In the genomic region with DNA sequence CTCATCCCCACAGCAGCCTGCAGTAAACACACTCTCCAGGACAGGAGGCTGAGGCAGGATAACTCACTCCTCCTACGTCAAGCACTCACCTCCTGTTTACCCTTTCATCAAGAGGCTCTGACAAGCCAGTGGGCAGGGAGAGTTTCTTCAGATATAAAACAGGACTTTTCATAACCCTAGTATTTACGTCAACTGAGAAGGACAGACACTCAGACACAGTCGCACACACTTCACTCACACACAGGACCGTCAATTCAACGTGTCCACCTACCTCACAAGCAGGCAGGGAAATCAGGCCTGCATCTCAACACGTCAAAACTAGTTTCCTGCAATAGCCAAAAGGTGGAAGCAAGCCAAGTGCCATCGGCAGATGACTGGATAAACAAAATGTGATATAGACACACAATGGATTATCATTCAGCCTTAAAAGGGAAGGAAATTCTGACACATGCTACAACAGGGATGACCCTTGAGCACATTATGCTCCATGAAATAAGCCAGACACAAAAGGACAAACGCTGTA, we compare ENCODE assay signal across 8 cellular contexts. TPM values are rescaled to one million over a fixed set of nuclear protein-coding genes. Genes with fewer than 3 reads are reported as not detected.
A peak's percentile ranks its signal among the peaks of the same experiment; 100 is the strongest.
DNase-seq lines count a peak whose midpoint lies in the region; ATAC-seq and TF ChIP-seq lines count a peak whose summit lies in the region.

No MANE protein-coding gene starts in this region.

- peaks cover 100% of the 10 kb centered on the region for H3K4me1 ChIP-seq in Karpas-422 (ENCODE audit: low read length)
- peaks cover 72 to 84% of the 10 kb centered on the region in 2 donors for H3K4me1 ChIP-seq in gastrocnemius medialis

- no peak overlapping the region for H2AFZ ChIP-seq in Karpas-422 (ENCODE audit: low read length)

- peak overlapping the region; percentile 76 for H3K4me2 ChIP-seq in Karpas-422 (ENCODE audit: low read depth, low read length, poor library complexity, severe bottlenecking)

- H3K4me3 ChIP-seq in Karpas-422 (ENCODE audit: low read length) (peak overlapping the region; percentile 39; the same call in 1 of the 2 replicates), gastrocnemius medialis (no peak overlapping the region)

- H3K36me3 Mint-ChIP-seq in effector memory CD8-positive, alpha-beta T cell (ENCODE audit: insufficient read depth) = peaks cover 51% of the 10 kb centered on the region

- intact Hi-C loops in gastrocnemius medialis (cut with DNase I; ENCODE audit: low total_unique reads) = no loop called here

- H3K27ac Mint-ChIP-seq in effector memory CD8-positive, alpha-beta T cell = peak overlapping the region; percentile 87 to 95

- no peak overlapping the region for H3K27ac ChIP-seq in Karpas-422 (ENCODE audit: low read length)
- peak overlapping the region; percentile 68 to 89 (median 72) for H3K27ac ChIP-seq in gastrocnemius medialis

- peaks cover 61 to 94% of the 10 kb centered on the region in 2 donors for H3K4me1 Mint-ChIP-seq in effector memory CD8-positive, alpha-beta T cell (ENCODE audit: low read depth in 2 of 2)

- DNase-seq in Karpas-422 = no peak
- peak in 4 of 5 donors; percentile 44 to 69 (median 60) for DNase-seq in T-helper 1 cell
- no peak for DNase-seq in effector memory CD8-positive, alpha-beta T cell
- DNase-seq in gastrocnemius medialis = no peak
- DNase-seq in hippocampal formation (lab: John Stamatoyannopoulos, UW) = no peak
- DNase-seq in DMS 273 (lab: John Stamatoyannopoulos, UW; ENCODE audit: unreplicated experiment) = no peak
- DNase-seq in NCI-H446 treated with DMSO at 0.1 percent for 48 hours (lab: John Stamatoyannopoulos, UW) = no peak

- in situ Hi-C loops in gastrocnemius medialis (cut with MboI; ENCODE audit: low sequenced_read_pairs in 4 of 4) = no loop called here

- peak; percentile 51 for ATAC-seq in effector memory CD8-positive, alpha-beta T cell (replicated peaks)
- ATAC-seq in gastrocnemius medialis = no peak
- no peak for ATAC-seq in HG03521 (IDR thresholded peaks at IDR 0.05; ENCODE audit: unreplicated experiment)

- no peaks in the 10 kb centered on the region for H3K9me2 ChIP-seq in Karpas-422 (replicated peaks; ENCODE audit: insufficient read depth, low read length)

- H3K27me3 Mint-ChIP-seq in effector memory CD8-positive, alpha-beta T cell = no peaks in the 10 kb centered on the region

- peak in 1 of 2 donors; percentile 19 for TF ChIP-seq POLR2A in gastrocnemius medialis (IDR thresholded peaks at IDR 0.05)

- no peaks in the 10 kb centered on the region for H3K9me3 Mint-ChIP-seq in effector memory CD8-positive, alpha-beta T cell

- no peaks in the 10 kb centered on the region for H3K27me3 ChIP-seq in Karpas-422 (ENCODE audit: low read length)
- no peaks in the 10 kb centered on the region for H3K27me3 ChIP-seq in gastrocnemius medialis

- H4K20me1 ChIP-seq in Karpas-422 (ENCODE audit: insufficient read depth, low read depth, low read length) = peaks cover 10% of the 10 kb centered on the region; the same call in 1 of the 2 replicates

- H3K9me3 ChIP-seq in Karpas-422 (ENCODE audit: low read length) (no peaks in the 10 kb centered on the region), gastrocnemius medialis (no peaks in the 10 kb centered on the region)

- H3K4me3 Mint-ChIP-seq in effector memory CD8-positive, alpha-beta T cell = peak overlapping the region; percentile 26 to 55

- peak overlapping the region; percentile 74 for H3K9ac ChIP-seq in Karpas-422 (ENCODE audit: low read length)

- H3K79me2 ChIP-seq in Karpas-422 (ENCODE audit: low read length) = peaks cover 84% of the 10 kb centered on the region

- peaks cover 30% of the 10 kb centered on the region for H3K36me3 ChIP-seq in Karpas-422 (ENCODE audit: insufficient read depth, low read length)
- no peaks in the 10 kb centered on the region for H3K36me3 ChIP-seq in gastrocnemius medialis

- no peak for TF ChIP-seq CTCF in gastrocnemius medialis (IDR thresholded peaks at IDR 0.05 in 4 of 5, conservative IDR thresholded peaks at IDR 0.05 in 1 of 5)

RNA-seq across cellular contexts. Expression of gene ITPKB, which starts 48.6 kb away (rescaled TPM):
- total RNA-seq in Karpas-422 (2014; rRNA removed; shearing (Covaris generic); ENCODE audit: low replicate concordance) = 79.0 and 132 TPM in 2 replicates
- total RNA-seq in gastrocnemius medialis = 10 to 100 TPM in 1 of 4 donors, 1 to 10 TPM in 3; 7.1 to 13.9 (median 7.8) TPM

Comparison
In these comparisons a context has a peak if more than half of its experiments do, and no peak if none do; other contexts are left out.
1. DNase-seq: peak in T-helper 1 cell (4 of 5); none in Karpas-422 (single experiment), effector memory CD8-positive, alpha-beta T cell (0 of 3), gastrocnemius medialis (0 of 2), hippocampal formation (0 of 2), DMS 273 (single experiment) and NCI-H446 treated with DMSO at 0.1 percent for 48 hours (single experiment).